In genomic region chr1:218294531-218294930, GRCh38 we compare ENCODE assay signal across 2 cellular contexts.
TF ChIP-seq lines count a peak whose summit lies in the region.

No MANE protein-coding gene starts in this region.

TF ChIP-seq in GM23338, 12 proteins besides CTCF, POLR2A, EP300 and RAD21:
- no peak for TF ChIP-seq JUNB (IDR thresholded peaks at IDR 0.05; ENCODE audit: unreplicated experiment)
- TF ChIP-seq EZH2 (IDR thresholded peaks at IDR 0.05; ENCODE audit: low read depth, unreplicated experiment), result no peak
- no peak for TF ChIP-seq NANOG (IDR thresholded peaks at IDR 0.05; ENCODE audit: borderline replicate concordance)
- TF ChIP-seq EZH2phosphoT487 (IDR thresholded peaks at IDR 0.05; ENCODE audit: unreplicated experiment), result no peak
- no peak for TF ChIP-seq ZNF114 (CRISPR knock-in tag; IDR thresholded peaks at IDR 0.05)
- TF ChIP-seq CREB1 (CRISPR knock-in tag; IDR thresholded peaks at IDR 0.05; ENCODE audit: low read depth), result no peak
- no peak for TF ChIP-seq POLR2AphosphoS5 (IDR thresholded peaks at IDR 0.05; ENCODE audit: low read depth)
- TF ChIP-seq REST (IDR thresholded peaks at IDR 0.05; ENCODE audit: unreplicated experiment), result no peak
- TF ChIP-seq, protein P1, sequence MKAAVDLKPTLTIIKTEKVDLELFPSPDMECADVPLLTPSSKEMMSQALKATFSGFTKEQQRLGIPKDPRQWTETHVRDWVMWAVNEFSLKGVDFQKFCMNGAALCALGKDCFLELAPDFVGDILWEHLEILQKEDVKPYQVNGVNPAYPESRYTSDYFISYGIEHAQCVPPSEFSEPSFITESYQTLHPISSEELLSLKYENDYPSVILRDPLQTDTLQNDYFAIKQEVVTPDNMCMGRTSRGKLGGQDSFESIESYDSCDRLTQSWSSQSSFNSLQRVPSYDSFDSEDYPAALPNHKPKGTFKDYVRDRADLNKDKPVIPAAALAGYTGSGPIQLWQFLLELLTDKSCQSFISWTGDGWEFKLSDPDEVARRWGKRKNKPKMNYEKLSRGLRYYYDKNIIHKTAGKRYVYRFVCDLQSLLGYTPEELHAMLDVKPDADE (IDR thresholded peaks at IDR 0.05), result no peak
- TF ChIP-seq ZNF462 (CRISPR knock-in tag; IDR thresholded peaks at IDR 0.05), result no peak
- TF ChIP-seq STAT1 (IDR thresholded peaks at IDR 0.05; ENCODE audit: unreplicated experiment), result no peak
TF ChIP-seq in GM23338: peak in this region for 0.

TF ChIP-seq in SK-N-SH, 30 proteins besides CTCF, POLR2A, EP300 and RAD21:
- TF ChIP-seq MEF2A (IDR thresholded peaks at IDR 0.05; ENCODE audit: borderline replicate concordance, low read depth) (no peak), FOSL2 (IDR thresholded peaks at IDR 0.05; ENCODE audit: borderline replicate concordance, low read depth) (peak; percentile 19; the same call in 1 of the 2 replicates), TCF12 (IDR thresholded peaks at IDR 0.05) (0 out of 2 replicates have a peak, but pooled peaks have one; percentile 8)
